21 cellular contexts compared by ENCODE assay signal in the genomic region with DNA sequence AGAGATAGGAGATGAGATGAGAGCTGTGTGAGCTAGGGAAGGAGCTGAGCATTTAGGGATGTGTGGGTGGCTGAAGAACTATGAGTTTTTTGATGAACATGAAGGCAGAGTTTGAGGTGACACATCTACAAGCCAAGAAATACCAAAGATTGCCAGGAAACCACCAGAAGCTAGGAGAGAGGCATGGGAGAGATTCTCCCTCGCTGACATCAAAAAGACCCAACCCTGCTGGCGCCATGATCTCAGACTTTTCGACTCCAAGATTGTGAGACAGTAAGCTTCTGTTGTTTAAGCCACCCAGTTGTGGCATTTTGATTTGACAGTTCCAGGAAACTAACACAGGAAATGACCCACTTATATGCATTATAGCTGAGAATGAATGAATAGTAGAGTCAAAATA.
A peak's percentile ranks its signal among the peaks of the same experiment; 100 is the strongest.
DNase-seq lines count a peak whose midpoint lies in the region; ATAC-seq, FAIRE-seq and TF ChIP-seq lines count a peak whose summit lies in the region.
"Had no signal": no experiment of that assay in that cellular context is flagged by ENCODE, and none has a peak within 500 bp of the region (broad histone marks: within the 10 kb centered on the region; RNA-seq: fewer than 3 reads in every experiment).

No MANE protein-coding gene starts in this region.

- H3K9me3 Mint-ChIP-seq in astrocyte (ENCODE audit: unreplicated experiment): peaks cover 6% of the 10 kb centered on the region
- peaks cover 13% of the 10 kb centered on the region for H3K9me3 Mint-ChIP-seq in stimulated activated effector memory CD8-positive, alpha-beta T cell treated with anti-CD3 and anti-CD28 coated beads, Interleukin-12 subunit alpha, Interleukin-12 subunit beta, amount 100 ng/mL, for 72 hours

- no peaks in the 10 kb centered on the region for H3K27me3 Mint-ChIP-seq in astrocyte (ENCODE audit: low read depth, unreplicated experiment)
- H3K27me3 Mint-ChIP-seq: activated naive CD8-positive, alpha-beta T cell had no signal

- H3K4me2 ChIP-seq in astrocyte (ENCODE audit: low read length): peak overlapping the region; percentile 8

- H3K27me3 ChIP-seq in astrocyte (ENCODE audit: insufficient read depth, low read length): no peaks in the 10 kb centered on the region
- H3K27me3 ChIP-seq: ascending aorta, right lobe of liver, thyroid gland had no signal

- H3K27ac Mint-ChIP-seq in astrocyte (ENCODE audit: unreplicated experiment): peak overlapping the region; percentile 15
- no peak overlapping the region for H3K27ac Mint-ChIP-seq in stimulated activated effector memory CD8-positive, alpha-beta T cell treated with anti-CD3 and anti-CD28 coated beads, Interleukin-12 subunit alpha, Interleukin-12 subunit beta, amount 100 ng/mL, for 72 hours
- H3K27ac Mint-ChIP-seq: activated naive CD8-positive, alpha-beta T cell; activated T-helper 2 cell treated with anti-CD3 and anti-CD28 coated beads, Interferon-gamma antibody, Interleukin-2, Interleukin-4, amounts not matched to agents 10 μg/mL and 5 μg/mL and 100 μg/mL, durations not matched to agents 14 hours and 24 hours and 36 hours had no signal

- no peak overlapping the region for H3K4me3 ChIP-seq in Jurkat, Clone E6-1 (ENCODE audit: low read length)
- H3K4me3 ChIP-seq in astrocyte (ENCODE audit: insufficient read depth, low read depth, low read length): no peak overlapping the region
- H3K4me3 ChIP-seq: ascending aorta, right lobe of liver, thyroid gland had no signal

- H3K4me1 ChIP-seq in astrocyte (ENCODE audit: insufficient read depth, low read length): peaks cover 13% of the 10 kb centered on the region
- H3K4me1 ChIP-seq: ascending aorta, right lobe of liver, thyroid gland had no signal

- POLR2A ChIA-PET in HEK293T (lab: Yijun Ruan, JAX): no interaction called here

- peak; percentile 34 for DNase-seq in COLO829 (ENCODE audit: low spot score)
- DNase-seq in Jurkat, Clone E6-1 (ENCODE audit: low read depth, low spot score): peak; percentile 19
- DNase-seq in astrocyte (ENCODE audit: low read depth): peak; percentile 81
- no peak for DNase-seq in stimulated activated effector memory CD8-positive, alpha-beta T cell treated with anti-CD3 and anti-CD28 coated beads, Interleukin-12 subunit alpha, Interleukin-12 subunit beta, amount 100 ng/mL, for 72 hours (ENCODE audit: low spot score in 2 of 2)
- no peak for DNase-seq in HEK293T (ENCODE audit: extremely low spot score)
- DNase-seq in iPS-NIHi11 (ENCODE audit: low spot score): no peak
- DNase-seq in NCI-H82 treated with DMSO at 0.1 percent for 48 hours (lab: John Stamatoyannopoulos, UW; ENCODE audit: unreplicated experiment): no peak
- DNase-seq: activated CD4-positive, alpha-beta T cell treated with anti-CD3 and anti-CD28 coated beads, Interleukin-2, amount 50 U/mL, for 1 hour; activated CD8-positive, alpha-beta memory T cell treated with anti-CD3 and anti-CD28 coated beads, Interleukin-2, amount 50 U/mL, for 4 hours; cerebellar nuclear complex; NCI-H1436; NCI-H524; posterior cingulate gyrus; right lobe of liver; stimulated activated naive CD8-positive, alpha-beta T cell treated with anti-CD3 and anti-CD28 coated beads, Interleukin-15, Interleukin-2, amounts not matched to agents 100 U/mL and 50 U/mL, for 24 hours; thyroid gland had no signal

- H3K27ac ChIP-seq in astrocyte (ENCODE audit: low read depth, low read length): peak overlapping the region; percentile 54
- H3K27ac ChIP-seq: ascending aorta, right lobe of liver, thyroid gland had no signal

- TF ChIP-seq CTCF in astrocyte (IDR thresholded peaks at IDR 0.05; ENCODE audit: insufficient read depth, low read depth, low read length): no peak

- no peaks in the 10 kb centered on the region for H4K20me1 ChIP-seq in astrocyte (ENCODE audit: insufficient read depth, low read length)

- CTCF ChIA-PET in HEK293T (lab: Yijun Ruan, JAX): no interaction called here

- H3K36me3 ChIP-seq in astrocyte (ENCODE audit: insufficient read depth, low read length): no peaks in the 10 kb centered on the region
- H3K36me3 ChIP-seq: ascending aorta, right lobe of liver, thyroid gland had no signal

- H3K9me3 ChIP-seq in astrocyte (ENCODE audit: insufficient read depth, low read depth, low read length): no peaks in the 10 kb centered on the region
- H3K9me3 ChIP-seq: ascending aorta, right lobe of liver, thyroid gland had no signal

- H3K79me2 ChIP-seq in astrocyte (ENCODE audit: insufficient read depth, low read length): no peaks in the 10 kb centered on the region

- peak; percentile 80 for ATAC-seq in stimulated activated effector memory CD8-positive, alpha-beta T cell treated with anti-CD3 and anti-CD28 coated beads, Interleukin-12 subunit alpha, Interleukin-12 subunit beta, amount 100 ng/mL, for 72 hours
- ATAC-seq: HCT116; right lobe of liver; stimulated activated naive CD8-positive, alpha-beta T cell treated with anti-CD3 and anti-CD28 coated beads, Interleukin-15, Interleukin-2, amounts not matched to agents 100 U/mL and 50 U/mL, for 24 hours had no signal

- no peak overlapping the region for H2AFZ ChIP-seq in astrocyte (ENCODE audit: low read depth, low read length)

- FAIRE-seq in astrocyte (lab: Jason Lieb, UNC): no peak
- FAIRE-seq: RCC 7860 had no signal

- peaks cover 12% of the 10 kb centered on the region for H3K4me1 Mint-ChIP-seq in astrocyte (ENCODE audit: low read depth, unreplicated experiment)
- H3K4me1 Mint-ChIP-seq in stimulated activated effector memory CD8-positive, alpha-beta T cell treated with anti-CD3 and anti-CD28 coated beads, Interleukin-12 subunit alpha, Interleukin-12 subunit beta, amount 100 ng/mL, for 72 hours: no peaks in the 10 kb centered on the region

- H3K36me3 Mint-ChIP-seq in astrocyte (ENCODE audit: low read depth, unreplicated experiment): no peaks in the 10 kb centered on the region
- no peaks in the 10 kb centered on the region for H3K36me3 Mint-ChIP-seq in stimulated activated effector memory CD8-positive, alpha-beta T cell treated with anti-CD3 and anti-CD28 coated beads, Interleukin-12 subunit alpha, Interleukin-12 subunit beta, amount 100 ng/mL, for 72 hours
- H3K36me3 Mint-ChIP-seq: activated naive CD8-positive, alpha-beta T cell had no signal

- no peak overlapping the region for H3K9ac ChIP-seq in astrocyte (ENCODE audit: low read length)

- H3K4me3 Mint-ChIP-seq in astrocyte (ENCODE audit: unreplicated experiment): no peak overlapping the region
- H3K4me3 Mint-ChIP-seq in stimulated activated effector memory CD8-positive, alpha-beta T cell treated with anti-CD3 and anti-CD28 coated beads, Interleukin-12 subunit alpha, Interleukin-12 subunit beta, amount 100 ng/mL, for 72 hours: peak overlapping the region; percentile 4
- H3K4me3 Mint-ChIP-seq: activated naive CD8-positive, alpha-beta T cell had no signal

TF ChIP-seq in HEK293T, 16 proteins besides CTCF, POLR2A, EP300 and RAD21:
- TF ChIP-seq FOXM1 (IDR thresholded peaks at IDR 0.05; ENCODE audit: borderline replicate concordance) (no peak), CTBP1 (IDR thresholded peaks at IDR 0.05; ENCODE audit: borderline replicate concordance) (no peak), ARNT (IDR thresholded peaks at IDR 0.05) (no peak), BHLHE40 (IDR thresholded peaks at IDR 0.05; ENCODE audit: borderline replicate concordance) (no peak), ELF4 (IDR thresholded peaks at IDR 0.05) (no peak)

Comparison
In these comparisons a context has a peak if more than half of its experiments do, and no peak if none do; other contexts are left out.
1. DNase-seq: peak in COLO829 (single experiment), Jurkat, Clone E6-1 (single experiment) and astrocyte (single experiment); none in stimulated activated effector memory CD8-positive, alpha-beta T cell treated with anti-CD3 and anti-CD28 coated beads, Interleukin-12 subunit alpha, Interleukin-12 subunit beta, amount 100 ng/mL, for 72 hours (0 of 2), HEK293T (single experiment), iPS-NIHi11 (single experiment) and NCI-H82 treated with DMSO at 0.1 percent for 48 hours (single experiment).